1 cellular context compared by ENCODE assay signal in the genomic region with DNA sequence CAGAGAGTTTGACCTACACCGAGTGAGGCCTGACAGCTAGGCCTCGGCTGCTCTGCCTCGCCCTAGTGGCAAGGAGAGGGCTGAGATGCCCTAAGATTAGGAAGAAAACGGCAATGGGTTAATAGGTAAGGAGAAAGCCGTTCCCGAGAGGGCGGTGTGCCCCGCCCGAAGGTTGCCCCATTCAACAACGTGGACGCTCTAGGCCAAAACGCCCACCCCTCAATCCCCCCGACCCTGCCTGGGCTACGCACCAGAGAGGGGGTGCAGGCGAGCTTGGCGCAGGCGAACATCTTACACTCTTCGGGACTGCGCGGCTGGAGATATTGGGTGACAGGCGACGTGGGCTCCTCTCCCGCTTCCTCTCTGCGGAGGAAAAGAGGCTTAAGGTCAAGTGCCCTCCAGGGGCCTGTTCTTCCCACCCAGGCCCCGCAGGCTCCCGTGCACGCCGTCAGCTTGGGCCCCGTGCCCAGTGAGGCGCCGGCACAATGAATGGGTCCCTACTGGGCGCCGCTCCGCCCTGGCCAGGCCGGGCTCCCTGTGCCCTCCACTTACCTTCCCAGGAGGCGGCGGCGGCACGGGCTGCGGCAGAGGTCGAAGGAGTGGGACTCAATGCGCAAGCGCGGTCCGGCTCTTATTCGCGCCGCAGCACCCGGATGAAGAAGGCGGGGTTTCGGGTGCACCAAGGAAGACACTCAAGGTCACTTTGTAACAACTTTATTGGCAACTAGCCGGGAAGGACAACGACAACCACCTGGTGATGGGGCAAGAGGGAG.
TF ChIP-seq lines count a peak whose summit lies in the region.

A gene (minus strand): TSS at position 607 of the 773 bp plus-strand sequence. CDS start 317 bp downstream, at position 290.

TF ChIP-seq in K562, 482 proteins besides CTCF, POLR2A, EP300 and RAD21 (continued from another document and continues in another):
- TF ChIP-seq, protein P1, sequence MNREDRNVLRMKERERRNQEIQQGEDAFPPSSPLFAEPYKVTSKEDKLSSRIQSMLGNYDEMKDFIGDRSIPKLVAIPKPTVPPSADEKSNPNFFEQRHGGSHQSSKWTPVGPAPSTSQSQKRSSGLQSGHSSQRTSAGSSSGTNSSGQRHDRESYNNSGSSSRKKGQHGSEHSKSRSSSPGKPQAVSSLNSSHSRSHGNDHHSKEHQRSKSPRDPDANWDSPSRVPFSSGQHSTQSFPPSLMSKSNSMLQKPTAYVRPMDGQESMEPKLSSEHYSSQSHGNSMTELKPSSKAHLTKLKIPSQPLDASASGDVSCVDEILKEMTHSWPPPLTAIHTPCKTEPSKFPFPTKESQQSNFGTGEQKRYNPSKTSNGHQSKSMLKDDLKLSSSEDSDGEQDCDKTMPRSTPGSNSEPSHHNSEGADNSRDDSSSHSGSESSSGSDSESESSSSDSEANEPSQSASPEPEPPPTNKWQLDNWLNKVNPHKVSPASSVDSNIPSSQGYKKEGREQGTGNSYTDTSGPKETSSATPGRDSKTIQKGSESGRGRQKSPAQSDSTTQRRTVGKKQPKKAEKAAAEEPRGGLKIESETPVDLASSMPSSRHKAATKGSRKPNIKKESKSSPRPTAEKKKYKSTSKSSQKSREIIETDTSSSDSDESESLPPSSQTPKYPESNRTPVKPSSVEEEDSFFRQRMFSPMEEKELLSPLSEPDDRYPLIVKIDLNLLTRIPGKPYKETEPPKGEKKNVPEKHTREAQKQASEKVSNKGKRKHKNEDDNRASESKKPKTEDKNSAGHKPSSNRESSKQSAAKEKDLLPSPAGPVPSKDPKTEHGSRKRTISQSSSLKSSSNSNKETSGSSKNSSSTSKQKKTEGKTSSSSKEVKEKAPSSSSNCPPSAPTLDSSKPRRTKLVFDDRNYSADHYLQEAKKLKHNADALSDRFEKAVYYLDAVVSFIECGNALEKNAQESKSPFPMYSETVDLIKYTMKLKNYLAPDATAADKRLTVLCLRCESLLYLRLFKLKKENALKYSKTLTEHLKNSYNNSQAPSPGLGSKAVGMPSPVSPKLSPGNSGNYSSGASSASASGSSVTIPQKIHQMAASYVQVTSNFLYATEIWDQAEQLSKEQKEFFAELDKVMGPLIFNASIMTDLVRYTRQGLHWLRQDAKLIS (CRISPR knock-in tag; IDR thresholded peaks at IDR 0.05), result peak; percentile 91
- TF ChIP-seq ZNF134 (CRISPR knock-in tag; conservative IDR thresholded peaks at IDR 0.05) (no peak), CBFA2T2 (conservative IDR thresholded peaks at IDR 0.05) (0 out of 2 replicates have a peak, but pooled peaks have one; percentile 3), ELF1 (tag; IDR thresholded peaks at IDR 0.05) (peak; percentile 83), NBN (IDR thresholded peaks at IDR 0.05; ENCODE audit: low read depth) (peak; percentile 85; the same call in 1 of the 2 replicates), GTF2A2 (tag; IDR thresholded peaks at IDR 0.05) (peak; percentile 56; the same call in 1 of the 2 replicates), TEAD1 (CRISPR knock-in tag; IDR thresholded peaks at IDR 0.05) (no peak; a peak in 1 of 4 replicates), TCF3 (CRISPR knock-in tag; IDR thresholded peaks at IDR 0.05) (peak; percentile 38; the same call in 1 of the 2 replicates), PRPF4 (IDR thresholded peaks at IDR 0.05; ENCODE audit: insufficient read depth, low read depth, low read length, poor library complexity, severe bottlenecking) (peak; percentile 22), SRF (CRISPR knock-in tag; IDR thresholded peaks at IDR 0.05) (0 out of 4 replicates have a peak, but pooled peaks of 1 of the 2 experiments have one; percentile 3), GATA2 (CRISPR knock-in tag; IDR thresholded peaks at IDR 0.05) (peak; percentile 83), TCFL5 (CRISPR knock-in tag; conservative IDR thresholded peaks at IDR 0.05) (no peak), POLR2AphosphoS5 (IDR thresholded peaks at IDR 0.05; ENCODE audit: control insufficient read depth, insufficient read depth, low read depth, low read length) (peak; percentile 97), CREM (IDR thresholded peaks at IDR 0.05; ENCODE audit: low read depth) (peak; percentile 90), ZC3H4 (CRISPR knock-in tag; IDR thresholded peaks at IDR 0.05; ENCODE audit: borderline replicate concordance) (no peak), HIVEP1 (CRISPR knock-in tag; IDR thresholded peaks at IDR 0.05) (no peak), ELF4 (CRISPR knock-in tag; IDR thresholded peaks at IDR 0.05) (peak; percentile 6; the same call in 1 of the 2 replicates), FOXA3 (CRISPR knock-in tag; conservative IDR thresholded peaks at IDR 0.05 in 1 of 2, IDR thresholded peaks at IDR 0.05 in 1 of 2) (no peak; a peak in 1 of 4 replicates), ZNF232 (CRISPR knock-in tag; IDR thresholded peaks at IDR 0.05) (0 out of 2 replicates have a peak, but pooled peaks have one; percentile 13), FOXJ2 (tag; IDR thresholded peaks at IDR 0.05) (peak; percentile 69; the same call in 1 of the 2 replicates), EP400 (IDR thresholded peaks at IDR 0.05) (peak; percentile 89), POLR2G (IDR thresholded peaks at IDR 0.05; ENCODE audit: low read depth, low read length) (peak; percentile 95), SAFB2 (IDR thresholded peaks at IDR 0.05; ENCODE audit: borderline replicate concordance, low read depth, low read length, severe bottlenecking) (no peak)
- TF ChIP-seq, protein P2, sequence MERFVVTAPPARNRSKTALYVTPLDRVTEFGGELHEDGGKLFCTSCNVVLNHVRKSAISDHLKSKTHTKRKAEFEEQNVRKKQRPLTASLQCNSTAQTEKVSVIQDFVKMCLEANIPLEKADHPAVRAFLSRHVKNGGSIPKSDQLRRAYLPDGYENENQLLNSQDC (CRISPR knock-in tag; IDR thresholded peaks at IDR 0.05), result no peak
- TF ChIP-seq, protein P3, sequence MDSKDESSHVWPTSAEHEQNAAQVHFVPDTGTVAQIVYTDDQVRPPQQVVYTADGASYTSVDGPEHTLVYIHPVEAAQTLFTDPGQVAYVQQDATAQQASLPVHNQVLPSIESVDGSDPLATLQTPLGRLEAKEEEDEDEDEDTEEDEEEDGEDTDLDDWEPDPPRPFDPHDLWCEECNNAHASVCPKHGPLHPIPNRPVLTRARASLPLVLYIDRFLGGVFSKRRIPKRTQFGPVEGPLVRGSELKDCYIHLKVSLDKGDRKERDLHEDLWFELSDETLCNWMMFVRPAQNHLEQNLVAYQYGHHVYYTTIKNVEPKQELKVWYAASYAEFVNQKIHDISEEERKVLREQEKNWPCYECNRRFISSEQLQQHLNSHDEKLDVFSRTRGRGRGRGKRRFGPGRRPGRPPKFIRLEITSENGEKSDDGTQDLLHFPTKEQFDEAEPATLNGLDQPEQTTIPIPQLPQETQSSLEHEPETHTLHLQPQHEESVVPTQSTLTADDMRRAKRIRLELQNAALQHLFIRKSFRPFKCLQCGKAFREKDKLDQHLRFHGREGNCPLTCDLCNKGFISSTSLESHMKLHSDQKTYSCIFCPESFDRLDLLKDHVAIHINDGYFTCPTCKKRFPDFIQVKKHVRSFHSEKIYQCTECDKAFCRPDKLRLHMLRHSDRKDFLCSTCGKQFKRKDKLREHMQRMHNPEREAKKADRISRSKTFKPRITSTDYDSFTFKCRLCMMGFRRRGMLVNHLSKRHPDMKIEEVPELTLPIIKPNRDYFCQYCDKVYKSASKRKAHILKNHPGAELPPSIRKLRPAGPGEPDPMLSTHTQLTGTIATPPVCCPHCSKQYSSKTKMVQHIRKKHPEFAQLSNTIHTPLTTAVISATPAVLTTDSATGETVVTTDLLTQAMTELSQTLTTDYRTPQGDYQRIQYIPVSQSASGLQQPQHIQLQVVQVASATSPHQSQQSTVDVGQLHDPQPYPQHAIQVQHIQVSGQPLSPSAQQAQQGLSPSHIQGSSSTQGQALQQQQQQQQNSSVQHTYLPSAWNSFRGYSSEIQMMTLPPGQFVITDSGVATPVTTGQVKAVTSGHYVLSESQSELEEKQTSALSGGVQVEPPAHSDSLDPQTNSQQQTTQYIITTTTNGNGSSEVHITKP (IDR thresholded peaks at IDR 0.05; ENCODE audit: partially characterized antibody), result peak; percentile 81
- TF ChIP-seq, protein P4, sequence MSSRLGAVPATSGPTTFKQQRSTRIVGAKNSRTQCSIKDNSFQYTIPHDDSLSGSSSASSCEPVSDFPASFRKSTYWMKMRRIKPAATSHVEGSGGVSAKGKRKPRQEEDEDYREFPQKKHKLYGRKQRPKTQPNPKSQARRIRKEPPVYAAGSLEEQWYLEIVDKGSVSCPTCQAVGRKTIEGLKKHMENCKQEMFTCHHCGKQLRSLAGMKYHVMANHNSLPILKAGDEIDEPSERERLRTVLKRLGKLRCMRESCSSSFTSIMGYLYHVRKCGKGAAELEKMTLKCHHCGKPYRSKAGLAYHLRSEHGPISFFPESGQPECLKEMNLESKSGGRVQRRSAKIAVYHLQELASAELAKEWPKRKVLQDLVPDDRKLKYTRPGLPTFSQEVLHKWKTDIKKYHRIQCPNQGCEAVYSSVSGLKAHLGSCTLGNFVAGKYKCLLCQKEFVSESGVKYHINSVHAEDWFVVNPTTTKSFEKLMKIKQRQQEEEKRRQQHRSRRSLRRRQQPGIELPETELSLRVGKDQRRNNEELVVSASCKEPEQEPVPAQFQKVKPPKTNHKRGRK (tag; IDR thresholded peaks at IDR 0.05), result no peak
- TF ChIP-seq, protein P5, sequence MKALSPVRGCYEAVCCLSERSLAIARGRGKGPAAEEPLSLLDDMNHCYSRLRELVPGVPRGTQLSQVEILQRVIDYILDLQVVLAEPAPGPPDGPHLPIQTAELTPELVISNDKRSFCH (CRISPR knock-in tag; IDR thresholded peaks at IDR 0.05), result no peak
- TF ChIP-seq, protein P5 (tag; IDR thresholded peaks at IDR 0.05), result no peak
- TF ChIP-seq, protein P6, sequence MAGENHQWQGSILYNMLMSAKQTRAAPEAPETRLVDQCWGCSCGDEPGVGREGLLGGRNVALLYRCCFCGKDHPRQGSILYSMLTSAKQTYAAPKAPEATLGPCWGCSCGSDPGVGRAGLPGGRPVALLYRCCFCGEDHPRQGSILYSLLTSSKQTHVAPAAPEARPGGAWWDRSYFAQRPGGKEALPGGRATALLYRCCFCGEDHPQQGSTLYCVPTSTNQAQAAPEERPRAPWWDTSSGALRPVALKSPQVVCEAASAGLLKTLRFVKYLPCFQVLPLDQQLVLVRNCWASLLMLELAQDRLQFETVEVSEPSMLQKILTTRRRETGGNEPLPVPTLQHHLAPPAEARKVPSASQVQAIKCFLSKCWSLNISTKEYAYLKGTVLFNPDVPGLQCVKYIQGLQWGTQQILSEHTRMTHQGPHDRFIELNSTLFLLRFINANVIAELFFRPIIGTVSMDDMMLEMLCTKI (IDR thresholded peaks at IDR 0.05; ENCODE audit: partially characterized antibody), result no peak
- TF ChIP-seq, protein P7, sequence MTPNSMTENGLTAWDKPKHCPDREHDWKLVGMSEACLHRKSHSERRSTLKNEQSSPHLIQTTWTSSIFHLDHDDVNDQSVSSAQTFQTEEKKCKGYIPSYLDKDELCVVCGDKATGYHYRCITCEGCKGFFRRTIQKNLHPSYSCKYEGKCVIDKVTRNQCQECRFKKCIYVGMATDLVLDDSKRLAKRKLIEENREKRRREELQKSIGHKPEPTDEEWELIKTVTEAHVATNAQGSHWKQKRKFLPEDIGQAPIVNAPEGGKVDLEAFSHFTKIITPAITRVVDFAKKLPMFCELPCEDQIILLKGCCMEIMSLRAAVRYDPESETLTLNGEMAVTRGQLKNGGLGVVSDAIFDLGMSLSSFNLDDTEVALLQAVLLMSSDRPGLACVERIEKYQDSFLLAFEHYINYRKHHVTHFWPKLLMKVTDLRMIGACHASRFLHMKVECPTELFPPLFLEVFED (CRISPR knock-in tag; conservative IDR thresholded peaks at IDR 0.05), result no peak
- TF ChIP-seq, protein P8, sequence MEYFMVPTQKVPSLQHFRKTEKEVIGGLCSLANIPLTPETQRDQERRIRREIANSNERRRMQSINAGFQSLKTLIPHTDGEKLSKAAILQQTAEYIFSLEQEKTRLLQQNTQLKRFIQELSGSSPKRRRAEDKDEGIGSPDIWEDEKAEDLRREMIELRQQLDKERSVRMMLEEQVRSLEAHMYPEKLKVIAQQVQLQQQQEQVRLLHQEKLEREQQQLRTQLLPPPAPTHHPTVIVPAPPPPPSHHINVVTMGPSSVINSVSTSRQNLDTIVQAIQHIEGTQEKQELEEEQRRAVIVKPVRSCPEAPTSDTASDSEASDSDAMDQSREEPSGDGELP (CRISPR knock-in tag; IDR thresholded peaks at IDR 0.05; ENCODE audit: borderline replicate concordance), result peak; percentile 81
- TF ChIP-seq, protein P9, sequence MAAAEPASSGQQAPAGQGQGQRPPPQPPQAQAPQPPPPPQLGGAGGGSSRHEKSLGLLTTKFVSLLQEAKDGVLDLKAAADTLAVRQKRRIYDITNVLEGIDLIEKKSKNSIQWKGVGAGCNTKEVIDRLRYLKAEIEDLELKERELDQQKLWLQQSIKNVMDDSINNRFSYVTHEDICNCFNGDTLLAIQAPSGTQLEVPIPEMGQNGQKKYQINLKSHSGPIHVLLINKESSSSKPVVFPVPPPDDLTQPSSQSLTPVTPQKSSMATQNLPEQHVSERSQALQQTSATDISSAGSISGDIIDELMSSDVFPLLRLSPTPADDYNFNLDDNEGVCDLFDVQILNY (CRISPR knock-in tag; IDR thresholded peaks at IDR 0.05), result peak; percentile 96
- TF ChIP-seq, protein P10, sequence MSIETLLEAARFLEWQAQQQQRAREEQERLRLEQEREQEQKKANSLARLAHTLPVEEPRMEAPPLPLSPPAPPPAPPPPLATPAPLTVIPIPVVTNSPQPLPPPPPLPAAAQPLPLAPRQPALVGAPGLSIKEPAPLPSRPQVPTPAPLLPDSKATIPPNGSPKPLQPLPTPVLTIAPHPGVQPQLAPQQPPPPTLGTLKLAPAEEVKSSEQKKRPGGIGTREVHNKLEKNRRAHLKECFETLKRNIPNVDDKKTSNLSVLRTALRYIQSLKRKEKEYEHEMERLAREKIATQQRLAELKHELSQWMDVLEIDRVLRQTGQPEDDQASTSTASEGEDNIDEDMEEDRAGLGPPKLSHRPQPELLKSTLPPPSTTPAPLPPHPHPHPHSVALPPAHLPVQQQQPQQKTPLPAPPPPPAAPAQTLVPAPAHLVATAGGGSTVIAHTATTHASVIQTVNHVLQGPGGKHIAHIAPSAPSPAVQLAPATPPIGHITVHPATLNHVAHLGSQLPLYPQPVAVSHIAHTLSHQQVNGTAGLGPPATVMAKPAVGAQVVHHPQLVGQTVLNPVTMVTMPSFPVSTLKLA (conservative IDR thresholded peaks at IDR 0.05), result peak; percentile 57 to 76; a peak in 2 of 4 replicates
- TF ChIP-seq, protein P11, sequence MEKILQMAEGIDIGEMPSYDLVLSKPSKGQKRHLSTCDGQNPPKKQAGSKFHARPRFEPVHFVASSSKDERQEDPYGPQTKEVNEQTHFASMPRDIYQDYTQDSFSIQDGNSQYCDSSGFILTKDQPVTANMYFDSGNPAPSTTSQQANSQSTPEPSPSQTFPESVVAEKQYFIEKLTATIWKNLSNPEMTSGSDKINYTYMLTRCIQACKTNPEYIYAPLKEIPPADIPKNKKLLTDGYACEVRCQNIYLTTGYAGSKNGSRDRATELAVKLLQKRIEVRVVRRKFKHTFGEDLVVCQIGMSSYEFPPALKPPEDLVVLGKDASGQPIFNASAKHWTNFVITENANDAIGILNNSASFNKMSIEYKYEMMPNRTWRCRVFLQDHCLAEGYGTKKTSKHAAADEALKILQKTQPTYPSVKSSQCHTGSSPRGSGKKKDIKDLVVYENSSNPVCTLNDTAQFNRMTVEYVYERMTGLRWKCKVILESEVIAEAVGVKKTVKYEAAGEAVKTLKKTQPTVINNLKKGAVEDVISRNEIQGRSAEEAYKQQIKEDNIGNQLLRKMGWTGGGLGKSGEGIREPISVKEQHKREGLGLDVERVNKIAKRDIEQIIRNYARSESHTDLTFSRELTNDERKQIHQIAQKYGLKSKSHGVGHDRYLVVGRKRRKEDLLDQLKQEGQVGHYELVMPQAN (IDR thresholded peaks at IDR 0.05; ENCODE audit: borderline replicate concordance), result peak; percentile 68
